In genomic region chr13:54357284-54357933, GRCh38 we compare ENCODE assay signal across 16 cellular contexts.
"Had no signal": no experiment of that assay in that cellular context is flagged by ENCODE, and none has a peak within 500 bp of the region (broad histone marks: within the 10 kb centered on the region; RNA-seq: fewer than 3 reads in every experiment).

No MANE protein-coding gene starts in this region.

- H3K9me3 ChIP-seq: suprapubic skin had no signal

- H3K36me3 Mint-ChIP-seq: memory B cell, type B pancreatic cell had no signal

- H3K27me3 Mint-ChIP-seq: activated CD8-positive, alpha-beta T cell treated with anti-CD3 and anti-CD28 coated beads for 36 hours; memory B cell had no signal

- H3K4me3 Mint-ChIP-seq: activated CD8-positive, alpha-beta T cell treated with anti-CD3 and anti-CD28 coated beads for 36 hours; memory B cell; nephron; T-helper 2 cell treated with Interferon-gamma antibody and Interleukin-4, amounts not matched to agents 5 μg/mL and 100 μg/mL, for 36 hours; type B pancreatic cell had no signal

- H3K27me3 ChIP-seq: hepatocyte, suprapubic skin had no signal

- H3K27ac Mint-ChIP-seq: activated CD8-positive, alpha-beta T cell treated with anti-CD3 and anti-CD28 coated beads for 36 hours; memory B cell; nephron; T-helper 2 cell treated with Interferon-gamma antibody and Interleukin-4, amounts not matched to agents 5 μg/mL and 100 μg/mL, for 36 hours; type B pancreatic cell had no signal

- H3K9me3 Mint-ChIP-seq: memory B cell, nephron, type B pancreatic cell had no signal

- H3K4me1 ChIP-seq: left ventricle myocardium inferior, suprapubic skin had no signal

- H3K4me3 ChIP-seq: hepatocyte, left ventricle myocardium inferior, suprapubic skin had no signal

- H3K4me1 Mint-ChIP-seq: memory B cell, nephron had no signal

- ATAC-seq: activated CD8-positive, alpha-beta T cell treated with anti-CD3 and anti-CD28 coated beads for 36 hours; stimulated activated naive CD8-positive, alpha-beta T cell treated with anti-CD3 and anti-CD28 coated beads, Interleukin-15, Interleukin-2, amounts not matched to agents 100 U/mL and 50 U/mL, for 24 hours had no signal

- H3K36me3 ChIP-seq: left ventricle myocardium inferior, suprapubic skin had no signal

- DNase-seq: activated CD4-positive, alpha-beta T cell treated with anti-CD3 and anti-CD28 coated beads for 1 hour; activated CD8-positive, alpha-beta memory T cell treated with anti-CD3 and anti-CD28 coated beads, Interleukin-2, amount 50 U/mL, for 48 hours; activated CD8-positive, alpha-beta T cell treated with anti-CD3 and anti-CD28 coated beads for 36 hours; central memory CD4-positive, alpha-beta T cell; effector memory CD4-positive, alpha-beta T cell; left ventricle myocardium inferior; stimulated activated CD4-positive, alpha-beta T cell treated with anti-CD3 and anti-CD28 coated beads, Interleukin-4, amount 100 ng/mL, for 1 hour; stimulated activated CD8-positive, alpha-beta memory T cell treated with anti-CD3 and anti-CD28 coated beads, Interleukin-4, amount 100 ng/mL, for 48 hours; stimulated activated naive CD8-positive, alpha-beta T cell treated with anti-CD3 and anti-CD28 coated beads, Interleukin-15, Interleukin-2, amounts not matched to agents 100 U/mL and 50 U/mL, for 24 hours had no signal

- H3K27ac ChIP-seq: epithelial cell of prostate, hepatocyte, left ventricle myocardium inferior, suprapubic skin had no signal
